26 cellular contexts compared by ENCODE assay signal in the genomic region with DNA sequence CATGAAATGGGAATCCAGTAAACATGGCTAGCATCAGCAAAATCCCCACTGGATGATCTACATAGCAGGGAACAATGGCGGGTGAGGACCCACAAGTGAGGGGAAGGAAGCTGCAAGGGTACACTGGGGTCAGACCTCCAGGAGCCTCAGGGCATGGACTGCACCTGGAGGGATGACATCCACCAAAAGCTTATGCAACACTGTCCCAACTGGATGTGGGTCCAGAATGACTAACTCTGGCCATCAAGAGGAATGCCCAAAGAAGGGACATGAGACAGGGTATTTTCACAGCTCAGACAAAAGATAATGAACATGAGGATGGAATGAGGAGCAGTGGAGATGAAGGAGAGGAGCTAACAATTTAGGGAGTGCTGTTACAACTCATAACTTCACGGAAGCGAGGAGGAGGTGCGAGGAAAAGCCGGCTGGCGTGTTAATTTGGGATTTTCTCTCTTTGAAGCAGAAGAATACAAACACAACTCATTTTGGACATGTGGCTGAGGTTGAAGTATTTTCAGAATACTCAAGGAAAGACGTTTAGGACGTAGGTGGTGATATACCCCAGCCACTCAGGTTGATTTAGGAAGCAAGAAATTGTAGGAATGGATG. TPM values are rescaled to one million over a fixed set of nuclear protein-coding genes. Genes with fewer than 3 reads are reported as not detected.
"Had no signal": no experiment of that assay in that cellular context is flagged by ENCODE, and none has a peak within 500 bp of the region (broad histone marks: within the 10 kb centered on the region; RNA-seq: fewer than 3 reads in every experiment).

No MANE protein-coding gene starts in this region.

- H3K4me1 ChIP-seq: breast epithelium had no signal

- DNase-seq: activated CD4-positive, alpha-beta T cell treated with anti-CD3 and anti-CD28 coated beads for 4 hours; activated CD8-positive, alpha-beta memory T cell treated with anti-CD3 and anti-CD28 coated beads, Interleukin-2, amount 50 U/mL, for 48 hours; activated CD8-positive, alpha-beta T cell treated with anti-CD3 and anti-CD28 coated beads, Interleukin-2, amount 10 ng/mL, durations not matched to agents 7 days and 5 days; activated effector memory CD4-positive, alpha-beta T cell treated with Interleukin-2 at 50 U/mL for 16 hours; activated naive CD4-positive, alpha-beta T cell; activated T-cell treated with anti-CD3 and anti-CD28 coated beads, Interleukin-2, amount 50 U/mL, for 1 hour; aorta; central memory CD4-positive, alpha-beta T cell; NCI-H1092; NCI-H1417 treated with DMSO at 0.1 percent for 48 hours; NCI-H1694 treated with DMSO at 0.1 percent for 48 hours; NCI-H2029 treated with DMSO at 0.1 percent for 48 hours; NCI-H345; NCI-H510A treated with DMSO at 0.1 percent for 48 hours; Peyer's patch; SHP77; SW 1271 had no signal

- H3K27ac Mint-ChIP-seq: activated CD8-positive, alpha-beta T cell treated with anti-CD3 and anti-CD28 coated beads, Interleukin-2, amount 10 ng/mL, durations not matched to agents 7 days and 5 days; activated naive CD4-positive, alpha-beta T cell treated with anti-CD3 and anti-CD28 coated beads, Interleukin-2, amount 50 U/mL, for 24 hours had no signal

- H3K4me3 ChIP-seq: breast epithelium, Peyer's patch, SJSA1 had no signal

- H3K27me3 ChIP-seq: breast epithelium, Peyer's patch, SJSA1 had no signal

- H3K4me2 ChIP-seq: KMS-11 had no signal

- ATAC-seq: activated CD4-positive, CD25-positive, alpha-beta regulatory T cell treated with anti-CD3 and anti-CD28 coated beads, Interleukin-2, amount 50 U/mL, for 24 hours; activated CD8-positive, alpha-beta T cell treated with anti-CD3 and anti-CD28 coated beads, Interleukin-2, amount 10 ng/mL, durations not matched to agents 7 days and 5 days; SK-N-SH treated with all-trans-retinoic acid at 6 μM for 48 hours had no signal

- H3K9me3 ChIP-seq: breast epithelium, Peyer's patch, SJSA1 had no signal

- H3K27ac ChIP-seq: breast epithelium, KMS-11, Peyer's patch, RWPE1, SJSA1 had no signal

- H3K9me3 Mint-ChIP-seq: activated naive CD4-positive, alpha-beta T cell treated with anti-CD3 and anti-CD28 coated beads, Interleukin-2, amount 50 U/mL, for 24 hours had no signal

- H3K4me3 Mint-ChIP-seq: activated CD8-positive, alpha-beta T cell treated with anti-CD3 and anti-CD28 coated beads, Interleukin-2, amount 10 ng/mL, durations not matched to agents 7 days and 5 days; activated naive CD4-positive, alpha-beta T cell treated with anti-CD3 and anti-CD28 coated beads, Interleukin-2, amount 50 U/mL, for 24 hours had no signal

- H3K36me3 ChIP-seq: breast epithelium had no signal

- H3K27me3 Mint-ChIP-seq: activated naive CD4-positive, alpha-beta T cell treated with anti-CD3 and anti-CD28 coated beads, Interleukin-2, amount 50 U/mL, for 24 hours had no signal

- H3K9ac ChIP-seq: KMS-11 had no signal

RNA-seq across cellular contexts. Expression of a gene that starts 45.7 kb away (rescaled TPM):
- total RNA-seq: aorta; MCF 10A; T-helper 1 cell treated with Interleukin-12 subunit alpha and Interleukin-12 subunit beta and Interleukin-4 antibody, amounts not matched to agents 30 ng/mL and 1 ng/mL, for 36 hours had no signal
